13 cellular contexts compared by ENCODE assay signal in genomic region chr18:56565596-56566355, GRCh38.
DNase-seq lines count a peak whose midpoint lies in the region; ATAC-seq, FAIRE-seq and TF ChIP-seq lines count a peak whose summit lies in the region.
"Had no signal": no experiment of that assay in that cellular context is flagged by ENCODE, and none has a peak within 500 bp of the region (broad histone marks: within the 10 kb centered on the region; RNA-seq: fewer than 3 reads in every experiment).

No MANE protein-coding gene starts in this region.

- H3K36me3 ChIP-seq in right atrium auricular region (no peaks in the 10 kb centered on the region), astrocyte (ENCODE audit: insufficient read depth, low read length) (no peaks in the 10 kb centered on the region), hepatocyte (replicated peaks; ENCODE audit: insufficient read depth, low read depth) (no peaks in the 10 kb centered on the region), tibial artery (no peaks in the 10 kb centered on the region)
- H3K36me3 ChIP-seq: BE2C had no signal

- no peaks in the 10 kb centered on the region for H3K9me3 ChIP-seq in right atrium auricular region
- no peaks in the 10 kb centered on the region for H3K9me3 ChIP-seq in astrocyte (ENCODE audit: insufficient read depth, low read depth, low read length)
- no peaks in the 10 kb centered on the region for H3K9me3 ChIP-seq in hepatocyte (ENCODE audit: low read depth)
- no peaks in the 10 kb centered on the region for H3K9me3 ChIP-seq in tibial artery
- H3K9me3 ChIP-seq: BE2C had no signal

- no peaks in the 10 kb centered on the region for H3K36me3 Mint-ChIP-seq in astrocyte (ENCODE audit: low read depth, unreplicated experiment)
- H3K36me3 Mint-ChIP-seq in type B pancreatic cell, result no peaks in the 10 kb centered on the region

- ATAC-seq in Right ventricle myocardium inferior (peak; percentile 60), GM21576 (IDR thresholded peaks at IDR 0.05; ENCODE audit: unreplicated experiment) (no peak)

- H3K4me2 ChIP-seq in astrocyte (ENCODE audit: low read length), result no peak overlapping the region
- peak overlapping the region; percentile 23 for H3K4me2 ChIP-seq in hepatocyte

- H3K27me3 ChIP-seq in right atrium auricular region (no peaks in the 10 kb centered on the region), astrocyte (ENCODE audit: insufficient read depth, low read length) (no peaks in the 10 kb centered on the region), hepatocyte (no peaks in the 10 kb centered on the region), tibial artery (no peaks in the 10 kb centered on the region)
- H3K27me3 ChIP-seq: BE2C had no signal

- intact Hi-C loops in Right ventricle myocardium inferior (cut with DNase I), result no loop called here
- intact Hi-C loops in tibial artery (cut with DNase I; ENCODE audit: low total_unique reads), result no loop called here

- no peak overlapping the region for H3K9ac ChIP-seq in astrocyte (ENCODE audit: low read length)

- DNase-seq in Right ventricle myocardium inferior (ENCODE audit: missing footprints) (no peak), right atrium auricular region (ENCODE audit: low spot score) (no peak), astrocyte (ENCODE audit: low read depth) (peak; percentile 92), hepatocyte (ENCODE audit: low spot score) (no peak), type B pancreatic cell (ENCODE audit: extremely low spot score, unreplicated experiment) (no peak), GM10248 (ENCODE audit: extremely low spot score) (no peak), tibial artery (no peak)
- DNase-seq: BE2C; nephron progenitor cell; stimulated activated CD4-positive, alpha-beta T cell treated with anti-CD3 and anti-CD28 coated beads, Interleukin-4, amount 100 ng/mL, for 4 hours had no signal

- H2AFZ ChIP-seq in astrocyte (ENCODE audit: low read depth, low read length) (no peak overlapping the region), hepatocyte (no peak overlapping the region)

- H3K27ac ChIP-seq in right atrium auricular region, result no peak overlapping the region
- H3K27ac ChIP-seq in astrocyte (ENCODE audit: low read depth, low read length), result no peak overlapping the region
- peak overlapping the region; percentile 68 for H3K27ac ChIP-seq in hepatocyte
- no peak overlapping the region for H3K27ac ChIP-seq in tibial artery

- H3K9me2 ChIP-seq in hepatocyte (replicated peaks; ENCODE audit: insufficient read depth), result no peaks in the 10 kb centered on the region

- no peak overlapping the region for H3K4me3 ChIP-seq in right atrium auricular region
- H3K4me3 ChIP-seq in astrocyte (ENCODE audit: insufficient read depth, low read depth, low read length), result no peak overlapping the region
- H3K4me3 ChIP-seq in hepatocyte, result no peak overlapping the region
- no peak overlapping the region for H3K4me3 ChIP-seq in tibial artery
- H3K4me3 ChIP-seq: coronary artery had no signal

- CTCF ChIA-PET in GM10248 (lab: Yijun Ruan, JAX), result interaction anchor here (1.0 to 1.9 kb wide), 3 partner anchors 9 to 11 kb away, joined by 3 to 7 read pairs (median 4); no protein-coding TSS in a partner anchor

- POLR2A ChIA-PET in GM10248 (lab: Yijun Ruan, JAX), result no interaction called here

- H3K79me2 ChIP-seq in astrocyte (ENCODE audit: insufficient read depth, low read length) (no peaks in the 10 kb centered on the region), hepatocyte (no peaks in the 10 kb centered on the region)

- H3K4me1 Mint-ChIP-seq in astrocyte (ENCODE audit: low read depth, unreplicated experiment) (peaks cover 7% of the 10 kb centered on the region), type B pancreatic cell (ENCODE audit: unreplicated experiment) (peaks cover 27% of the 10 kb centered on the region)

- H3K27me3 Mint-ChIP-seq in astrocyte (ENCODE audit: low read depth, unreplicated experiment) (peaks cover 3% of the 10 kb centered on the region), type B pancreatic cell (no peaks in the 10 kb centered on the region)

- H3K9me3 Mint-ChIP-seq in astrocyte (ENCODE audit: unreplicated experiment) (no peaks in the 10 kb centered on the region), type B pancreatic cell (no peaks in the 10 kb centered on the region)
- H3K9me3 Mint-ChIP-seq: nephron progenitor cell had no signal

- FAIRE-seq in astrocyte (lab: Jason Lieb, UNC), result peak; percentile 67
- FAIRE-seq: GM19239 had no signal

- no peak overlapping the region for H3K4me3 Mint-ChIP-seq in astrocyte (ENCODE audit: unreplicated experiment)
- H3K4me3 Mint-ChIP-seq in type B pancreatic cell, result peak overlapping the region; percentile 59
- H3K4me3 Mint-ChIP-seq: nephron progenitor cell had no signal

- H4K20me1 ChIP-seq in astrocyte (ENCODE audit: insufficient read depth, low read length) (no peaks in the 10 kb centered on the region), hepatocyte (ENCODE audit: insufficient read depth, poor library complexity, severe bottlenecking) (no peaks in the 10 kb centered on the region)

- no peak for TF ChIP-seq CTCF in right atrium auricular region (IDR thresholded peaks at IDR 0.05)
- TF ChIP-seq CTCF in astrocyte (IDR thresholded peaks at IDR 0.05; ENCODE audit: insufficient read depth, low read depth, low read length), result no peak
- no peak for TF ChIP-seq CTCF in hepatocyte (IDR thresholded peaks at IDR 0.05; ENCODE audit: poor library complexity)
- TF ChIP-seq CTCF in type B pancreatic cell (conservative IDR thresholded peaks at IDR 0.05), result peak; percentile 21
- no peak for TF ChIP-seq CTCF in GM10248 (IDR thresholded peaks at IDR 0.05; ENCODE audit: control extremely low read depth, extremely low read depth, low read depth, missing control alignments)
- TF ChIP-seq CTCF in tibial artery (IDR thresholded peaks at IDR 0.05), result no peak

- WGBS in hepatocyte (ENCODE audit: low lambda C conversion rate, missing lambda C conversion rate), result 32% methylated on average over 5 of the region's 5 CpGs

- H3K27ac Mint-ChIP-seq in astrocyte (ENCODE audit: unreplicated experiment) (no peak overlapping the region), type B pancreatic cell (no peak overlapping the region)

- no peaks in the 10 kb centered on the region for H3K4me1 ChIP-seq in right atrium auricular region
- no peaks in the 10 kb centered on the region for H3K4me1 ChIP-seq in astrocyte (ENCODE audit: insufficient read depth, low read length)
- H3K4me1 ChIP-seq in hepatocyte (ENCODE audit: insufficient read depth), result peaks cover 8% of the 10 kb centered on the region
- H3K4me1 ChIP-seq in tibial artery, result no peaks in the 10 kb centered on the region
- H3K4me1 ChIP-seq: BE2C had no signal
